ENCODE assay signal across 8 cellular contexts in genomic region chr14:105527381-105528196, GRCh38. TPM values are rescaled to one million over a fixed set of nuclear protein-coding genes. Genes with fewer than 3 reads are reported as not detected.
DNase-seq lines count a peak whose midpoint lies in the region; ATAC-seq, FAIRE-seq and TF ChIP-seq lines count a peak whose summit lies in the region.

No MANE protein-coding gene starts in this region.

- peak overlapping the region; percentile 77 for H3K27ac Mint-ChIP-seq in activated CD4-positive, alpha-beta T cell treated with anti-CD3 and anti-CD28 coated beads, Interleukin-2, amount 10 ng/mL, durations not matched to agents 24 days and 14 days

- H3K4me3 ChIP-seq in astrocyte of the spinal cord (ENCODE audit: low read depth, low read length), result peak overlapping the region; percentile 42
- H3K4me3 ChIP-seq in HepG2 (replicated peaks in 1 of 3; ENCODE audit: insufficient read depth in 1 of 3, low read depth in 2 of 3, low read length in 3 of 3), result peak overlapping the region; percentile 79 to 89 (median 80)
- H3K4me3 ChIP-seq in tibial nerve, result peak overlapping the region; percentile 47 to 77 (median 55)

- no peak for TF ChIP-seq POLR2A in HepG2 (IDR thresholded peaks at IDR 0.05; ENCODE audit: insufficient read depth in 1 of 2, low read depth in 2 of 2, low read length in 2 of 2)
- TF ChIP-seq POLR2A in tibial nerve (IDR thresholded peaks at IDR 0.05), result no peak

- peak overlapping the region; percentile 85 for H3K4me2 ChIP-seq in HepG2 (ENCODE audit: low read depth, low read length)

- peak overlapping the region; percentile 51 for H3K27ac ChIP-seq in HepG2 (ENCODE audit: extremely low read length, insufficient read depth, low read length)
- peak overlapping the region; percentile 6 to 88 (median 74) for H3K27ac ChIP-seq in tibial nerve

- peaks cover 26% of the 10 kb centered on the region for H3K27me3 Mint-ChIP-seq in activated CD4-positive, alpha-beta T cell treated with anti-CD3 and anti-CD28 coated beads, Interleukin-2, amount 10 ng/mL, durations not matched to agents 24 days and 14 days

- peak; percentile 22 for ATAC-seq in HepG2
- no peak for ATAC-seq in GM18498 (IDR thresholded peaks at IDR 0.05; ENCODE audit: unreplicated experiment)

- FAIRE-seq in HepG2 (lab: Jason Lieb, UNC), result no peak

- TF ChIP-seq EP300 in HepG2 (IDR thresholded peaks at IDR 0.05; ENCODE audit: low read depth in 2 of 2, low read length in 2 of 2), result no peak
- no peak for TF ChIP-seq EP300 in HepG2 (CRISPR knock-in tag; IDR thresholded peaks at IDR 0.05; ENCODE audit: borderline replicate concordance)
- TF ChIP-seq EP300 in tibial nerve (IDR thresholded peaks at IDR 0.05), result no peak

- intact Hi-C loops in activated CD4-positive, alpha-beta T cell treated with anti-CD3 and anti-CD28 coated beads, Interleukin-2, amount 10 ng/mL, durations not matched to agents 24 days and 14 days (cut with micrococcal nuclease), result loop anchor here (2.0 to 10.0 kb wide), 3 partner anchors 37 to 157 kb away; partner anchors contain the start of genes CRIP2 and TEDC1
- intact Hi-C loops in HepG2 (cut with micrococcal nuclease; ENCODE audit: unreplicated experiment), result loop anchor here (2.0 kb wide), 1 partner anchor 47 kb away; no protein-coding TSS in a partner anchor

- H2AFZ ChIP-seq in HepG2 (ENCODE audit: low read length), result no peak overlapping the region

- H3K4me1 ChIP-seq in HepG2 (ENCODE audit: insufficient read depth, low read length) (peaks cover 36% of the 10 kb centered on the region), tibial nerve (peaks cover 0 to 31% (median 25%) of the 10 kb centered on the region in 4 donors)

- peaks cover 5% of the 10 kb centered on the region for H3K36me3 Mint-ChIP-seq in activated CD4-positive, alpha-beta T cell treated with anti-CD3 and anti-CD28 coated beads, Interleukin-2, amount 10 ng/mL, durations not matched to agents 24 days and 14 days (ENCODE audit: low read depth)

- TF ChIP-seq CTCF in astrocyte of the spinal cord (IDR thresholded peaks at IDR 0.05; ENCODE audit: low read depth, low read length) (no peak), HepG2 (CRISPR knock-in tag; IDR thresholded peaks at IDR 0.05) (no peak), tibial nerve (IDR thresholded peaks at IDR 0.05) (no peak)

- H3K79me2 ChIP-seq in HepG2 (ENCODE audit: insufficient read depth, low read length), result no peaks in the 10 kb centered on the region

- H3K27me3 ChIP-seq in HepG2 (ENCODE audit: control insufficient read depth in 1 of 2, insufficient read depth in 2 of 2, low read length in 2 of 2), result peaks cover 0 to 15% of the 10 kb centered on the region in 2 experiments; a peak in 2 of 5 replicates
- H3K27me3 ChIP-seq in tibial nerve, result peaks cover 0 to 9% of the 10 kb centered on the region in 2 donors

- H4K20me1 ChIP-seq in HepG2 (ENCODE audit: insufficient read depth, low read length), result no peaks in the 10 kb centered on the region

- H3K9me3 ChIP-seq in HepG2 (ENCODE audit: low read length), result no peaks in the 10 kb centered on the region
- H3K9me3 ChIP-seq in tibial nerve, result no peaks in the 10 kb centered on the region

- no peaks in the 10 kb centered on the region for H3K9me3 Mint-ChIP-seq in activated CD4-positive, alpha-beta T cell treated with anti-CD3 and anti-CD28 coated beads, Interleukin-2, amount 10 ng/mL, durations not matched to agents 24 days and 14 days

- in situ Hi-C loops in astrocyte of the spinal cord (cut with HindIII; ENCODE audit: low sequenced_read_pairs), result no loop called here
- in situ Hi-C loops in HepG2 (cut with HindIII; ENCODE audit: extremely low pct_ligation_motif_present, low pct_unique_long_range_greater_than_20kb), result loop anchor here (5.0 kb wide), 2 partner anchors 40 to 105 kb away; partner anchors contain the start of gene CRIP1

- peaks cover 12% of the 10 kb centered on the region for H3K4me1 Mint-ChIP-seq in activated CD4-positive, alpha-beta T cell treated with anti-CD3 and anti-CD28 coated beads, Interleukin-2, amount 10 ng/mL, durations not matched to agents 24 days and 14 days

- H3K4me3 Mint-ChIP-seq in activated CD4-positive, alpha-beta T cell treated with anti-CD3 and anti-CD28 coated beads, Interleukin-2, amount 10 ng/mL, durations not matched to agents 24 days and 14 days, result peak overlapping the region; percentile 84

- no peak for DNase-seq in activated CD4-positive, alpha-beta T cell treated with anti-CD3 and anti-CD28 coated beads, Interleukin-2, amount 10 ng/mL, durations not matched to agents 24 days and 14 days
- DNase-seq in activated CD4-positive, alpha-beta T cell treated with anti-CD3 and anti-CD28 coated beads for 1 hour, result no peak
- no peak for DNase-seq in astrocyte of the spinal cord (ENCODE audit: low read depth, low spot score)
- DNase-seq in HepG2 (ENCODE audit: low spot score), result no peak
- no peak for DNase-seq in tibial nerve (ENCODE audit: low spot score in 2 of 2)
- no peak for DNase-seq in NCI-H2029 (lab: John Stamatoyannopoulos, UW)
- DNase-seq in AML-193 (lab: John Stamatoyannopoulos, UW), result no peak

- POLR2A ChIA-PET in HepG2 (lab: Yijun Ruan, JAX), result interaction anchor here (1.0 to 1.7 kb wide), 5 partner anchors 28 to 46 kb away, joined by 3 to 10 read pairs (median 7); no protein-coding TSS in a partner anchor

- 0 out of 5 replicates have a peak, but pooled peaks cover 0 to 6% of the 10 kb centered on the region in 2 experiments for H3K36me3 ChIP-seq in HepG2 (replicated peaks in 1 of 2; ENCODE audit: control insufficient read depth in 1 of 2, insufficient read depth in 2 of 2, low read length in 2 of 2)
- H3K36me3 ChIP-seq in tibial nerve, result peaks cover 0 to 33% (median 0%) of the 10 kb centered on the region in 3 donors

- 8% methylated on average over 19 of the region's 44 CpGs for WGBS in HepG2 (ENCODE audit: low lambda C conversion rate)
- 13 to 15% methylated on average over 22 to 30 of the region's 44 CpGs for WGBS in tibial nerve, 2 donors

- CTCF ChIA-PET in HepG2 (lab: Yijun Ruan, JAX; ENCODE audit: low intra/inter-chr PET ratio, low total read pairs), result interaction anchor here (1.1 to 4.1 kb wide), 3 partner anchors 37 to 79 kb away, joined by 3 to 15 read pairs (median 10); partner anchors contain the start of gene TEDC1

- TF ChIP-seq RAD21 in HepG2 (CRISPR knock-in tag; IDR thresholded peaks at IDR 0.05), result no peak

- TSS peak; percentile 38 for BruUV-seq in HepG2 (replicated peaks; lab: Mats Ljungman, UMichigan)

- peak overlapping the region; percentile 76 for H3K9ac ChIP-seq in HepG2 (ENCODE audit: insufficient read depth, low read depth, low read length)

RNA-seq across cellular contexts. Expression of gene TMEM121, which starts 1.2 kb away (rescaled TPM):
- total RNA-seq in activated CD4-positive, alpha-beta T cell treated with anti-CD3 and anti-CD28 coated beads, Interleukin-2, amount 10 ng/mL, durations not matched to agents 24 days and 14 days, result 9.1 and 10.3 TPM in 2 replicates
- total RNA-seq in HepG2 (2016; rRNA removed; fragmentation: Illumina TruSeq; extraction: Trizol) (10.8 and 19.0 TPM in 2 replicates), tibial nerve (10 to 100 TPM; 15.1 to 28.2 (median 20.1) TPM)
- total RNA-seq in HepG2 (2016; cell fraction: cytosol; rRNA removed; fragmentation: Illumina TruSeq; extraction: Trizol; ENCODE audit: low read depth), result 11.9 and 15.2 TPM in 2 replicates
- 12.1 and 17.9 TPM in 2 replicates for total RNA-seq in HepG2 (2016; cell fraction: insoluble cytoplasmic fraction; rRNA removed; fragmentation: Illumina TruSeq; extraction: Trizol)
- 21.1 and 26.4 TPM in 2 replicates for total RNA-seq in HepG2 (2016; cell fraction: membrane; rRNA removed; fragmentation: Illumina TruSeq; extraction: Trizol)
- total RNA-seq in HepG2 (2016; cell fraction: nucleus; rRNA removed; fragmentation: Illumina TruSeq; extraction: Trizol), result 8.8 and 9.1 TPM in 2 replicates
- 6.6 and 10.9 TPM in 2 replicates for polyA plus RNA-seq in HepG2 (2011; rRNA removed)
- 11.8 and 25.5 TPM in 2 replicates for polyA plus RNA-seq in HepG2 (2011; cell fraction: cytosol; rRNA removed)
- polyA plus RNA-seq in HepG2 (2011; cell fraction: nucleus; rRNA removed), result 16.5 and 16.6 TPM in 2 replicates
- 4.0 and 4.3 TPM in 2 replicates for polyA plus RNA-seq in HepG2 (2012)
- polyA plus RNA-seq in HepG2 (2016; cell fraction: cytosol; fragmentation: Illumina TruSeq; extraction: Trizol; ENCODE audit: low read depth), result 8.8 and 9.5 TPM in 2 replicates
- 8.7 and 9.4 TPM in 2 replicates for polyA plus RNA-seq in HepG2 (2016; cell fraction: insoluble cytoplasmic fraction; fragmentation: Illumina TruSeq; extraction: Trizol; ENCODE audit: low read depth)
- polyA plus RNA-seq in HepG2 (2016; cell fraction: membrane; fragmentation: Illumina TruSeq; extraction: Trizol; ENCODE audit: low read depth), result 13.5 TPM in 2 replicates
- 12.3 and 13.5 TPM in 2 replicates for polyA plus RNA-seq in HepG2 (2016; cell fraction: nucleus; fragmentation: Illumina TruSeq; extraction: Trizol; ENCODE audit: insufficient read depth, low read depth)
- 0.82 and 39.5 TPM in 2 replicates for polyA minus RNA-seq in HepG2 (2011; rRNA and poly(A)+ RNA removed; ENCODE audit: low replicate concordance)
- 12.8 and 13.8 TPM in 2 replicates for polyA minus RNA-seq in HepG2 (2011; cell fraction: cytosol; rRNA and poly(A)+ RNA removed)
- polyA minus RNA-seq in HepG2 (2011; cell fraction: nucleus; rRNA and poly(A)+ RNA removed), result 4.1 and 4.5 TPM in 2 replicates

RNA-seq across cellular contexts. Expression of gene TEDC1, which starts 36.5 kb away (rescaled TPM):
- total RNA-seq in activated CD4-positive, alpha-beta T cell treated with anti-CD3 and anti-CD28 coated beads, Interleukin-2, amount 10 ng/mL, durations not matched to agents 24 days and 14 days, result 41.4 and 43.3 TPM in 2 replicates
- total RNA-seq in HepG2 (2016; rRNA removed; fragmentation: Illumina TruSeq; extraction: Trizol), result 20.7 and 27.4 TPM in 2 replicates
- 9.2 and 10.3 TPM in 2 replicates for total RNA-seq in HepG2 (2016; cell fraction: cytosol; rRNA removed; fragmentation: Illumina TruSeq; extraction: Trizol; ENCODE audit: low read depth)
- 21.2 and 28.4 TPM in 2 replicates for total RNA-seq in HepG2 (2016; cell fraction: insoluble cytoplasmic fraction; rRNA removed; fragmentation: Illumina TruSeq; extraction: Trizol)
- 12.9 and 13.8 TPM in 2 replicates for total RNA-seq in HepG2 (2016; cell fraction: membrane; rRNA removed; fragmentation: Illumina TruSeq; extraction: Trizol)
- 15.9 and 16.8 TPM in 2 replicates for total RNA-seq in HepG2 (2016; cell fraction: nucleus; rRNA removed; fragmentation: Illumina TruSeq; extraction: Trizol)
- 5.7 and 7.3 TPM in 2 replicates for polyA plus RNA-seq in HepG2 (2011; rRNA removed)
- 4.1 and 10.9 TPM in 2 replicates for polyA plus RNA-seq in HepG2 (2011; cell fraction: cytosol; rRNA removed)
- 20.8 and 27.4 TPM in 2 replicates for polyA plus RNA-seq in HepG2 (2011; cell fraction: nucleus; rRNA removed)
- polyA plus RNA-seq in HepG2 (2012), result 4.5 and 5.0 TPM in 2 replicates
- polyA plus RNA-seq in HepG2 (2016; cell fraction: cytosol; fragmentation: Illumina TruSeq; extraction: Trizol; ENCODE audit: low read depth), result 5.8 and 6.5 TPM in 2 replicates
- 20.9 and 21.6 TPM in 2 replicates for polyA plus RNA-seq in HepG2 (2016; cell fraction: insoluble cytoplasmic fraction; fragmentation: Illumina TruSeq; extraction: Trizol; ENCODE audit: low read depth)
- polyA plus RNA-seq in HepG2 (2016; cell fraction: membrane; fragmentation: Illumina TruSeq; extraction: Trizol; ENCODE audit: low read depth), result 9.6 and 10.0 TPM in 2 replicates
- 36.1 and 37.5 TPM in 2 replicates for polyA plus RNA-seq in HepG2 (2016; cell fraction: nucleus; fragmentation: Illumina TruSeq; extraction: Trizol; ENCODE audit: insufficient read depth, low read depth)
- polyA minus RNA-seq in HepG2 (2011; rRNA and poly(A)+ RNA removed; ENCODE audit: low replicate concordance), result 12.1 and 23.1 TPM in 2 replicates
- 2.8 and 5.5 TPM in 2 replicates for polyA minus RNA-seq in HepG2 (2011; cell fraction: cytosol; rRNA and poly(A)+ RNA removed)
- 7.3 and 9.0 TPM in 2 replicates for polyA minus RNA-seq in HepG2 (2011; cell fraction: nucleus; rRNA and poly(A)+ RNA removed)
- total RNA-seq in tibial nerve, result 10 to 100 TPM in 3 of 4 donors, 1 to 10 TPM in 1; 5.5 to 20.4 (median 14.2) TPM

RNA-seq across cellular contexts. Expression of gene CRIP1, which starts 40.9 kb away (rescaled TPM):
- 99.3 and 110 TPM in 2 replicates for total RNA-seq in activated CD4-positive, alpha-beta T cell treated with anti-CD3 and anti-CD28 coated beads, Interleukin-2, amount 10 ng/mL, durations not matched to agents 24 days and 14 days
- 53.9 and 59.7 TPM in 2 replicates for total RNA-seq in HepG2 (2016; rRNA removed; fragmentation: Illumina TruSeq; extraction: Trizol)
- total RNA-seq in HepG2 (2016; cell fraction: cytosol; rRNA removed; fragmentation: Illumina TruSeq; extraction: Trizol; ENCODE audit: low read depth), result 18.2 and 27.4 TPM in 2 replicates
- 53.1 and 55.2 TPM in 2 replicates for total RNA-seq in HepG2 (2016; cell fraction: insoluble cytoplasmic fraction; rRNA removed; fragmentation: Illumina TruSeq; extraction: Trizol)
- total RNA-seq in HepG2 (2016; cell fraction: membrane; rRNA removed; fragmentation: Illumina TruSeq; extraction: Trizol), result 23.1 and 27.8 TPM in 2 replicates
- total RNA-seq in HepG2 (2016; cell fraction: nucleus; rRNA removed; fragmentation: Illumina TruSeq; extraction: Trizol), result 25.3 and 26.5 TPM in 2 replicates
- polyA plus RNA-seq in HepG2 (2011; rRNA removed), result 59.5 and 62.2 TPM in 2 replicates
- polyA plus RNA-seq in HepG2 (2011; cell fraction: cytosol; rRNA removed), result 27.8 and 82.6 TPM in 2 replicates
- 47.3 and 55.5 TPM in 2 replicates for polyA plus RNA-seq in HepG2 (2011; cell fraction: nucleus; rRNA removed)
- 46.4 and 49.2 TPM in 2 replicates for polyA plus RNA-seq in HepG2 (2012)
- polyA plus RNA-seq in HepG2 (2016; cell fraction: cytosol; fragmentation: Illumina TruSeq; extraction: Trizol; ENCODE audit: low read depth), result 85.4 and 115 TPM in 2 replicates
- 142 and 159 TPM in 2 replicates for polyA plus RNA-seq in HepG2 (2016; cell fraction: insoluble cytoplasmic fraction; fragmentation: Illumina TruSeq; extraction: Trizol; ENCODE audit: low read depth)
- 67.3 and 82.2 TPM in 2 replicates for polyA plus RNA-seq in HepG2 (2016; cell fraction: membrane; fragmentation: Illumina TruSeq; extraction: Trizol; ENCODE audit: low read depth)
- polyA plus RNA-seq in HepG2 (2016; cell fraction: nucleus; fragmentation: Illumina TruSeq; extraction: Trizol; ENCODE audit: insufficient read depth, low read depth), result 136 and 137 TPM in 2 replicates
- 24.8 and 136 TPM in 2 replicates for polyA minus RNA-seq in HepG2 (2011; rRNA and poly(A)+ RNA removed; ENCODE audit: low replicate concordance)
- 20.6 and 28.4 TPM in 2 replicates for polyA minus RNA-seq in HepG2 (2011; cell fraction: cytosol; rRNA and poly(A)+ RNA removed)
- 4.7 and 11.8 TPM in 2 replicates for polyA minus RNA-seq in HepG2 (2011; cell fraction: nucleus; rRNA and poly(A)+ RNA removed)
- total RNA-seq in tibial nerve, result 10 to 100 TPM; 26.4 to 77.8 (median 33.5) TPM

RNA-seq across cellular contexts. Expression of gene CRIP2, which starts 53.0 kb away (rescaled TPM):
- total RNA-seq in activated CD4-positive, alpha-beta T cell treated with anti-CD3 and anti-CD28 coated beads, Interleukin-2, amount 10 ng/mL, durations not matched to agents 24 days and 14 days, result 0.37 and 0.43 TPM in 2 replicates
- 32.1 and 37.9 TPM in 2 replicates for total RNA-seq in HepG2 (2016; rRNA removed; fragmentation: Illumina TruSeq; extraction: Trizol)
- total RNA-seq in HepG2 (2016; cell fraction: cytosol; rRNA removed; fragmentation: Illumina TruSeq; extraction: Trizol; ENCODE audit: low read depth), result 22.2 and 30.3 TPM in 2 replicates
- total RNA-seq in HepG2 (2016; cell fraction: insoluble cytoplasmic fraction; rRNA removed; fragmentation: Illumina TruSeq; extraction: Trizol), result 29.1 and 37.9 TPM in 2 replicates
- total RNA-seq in HepG2 (2016; cell fraction: membrane; rRNA removed; fragmentation: Illumina TruSeq; extraction: Trizol), result 30.8 and 36.2 TPM in 2 replicates
- total RNA-seq in HepG2 (2016; cell fraction: nucleus; rRNA removed; fragmentation: Illumina TruSeq; extraction: Trizol), result 14.7 and 15.4 TPM in 2 replicates
- 18.0 and 31.6 TPM in 2 replicates for polyA plus RNA-seq in HepG2 (2011; rRNA removed)
- 18.1 and 57.4 TPM in 2 replicates for polyA plus RNA-seq in HepG2 (2011; cell fraction: cytosol; rRNA removed)
- polyA plus RNA-seq in HepG2 (2011; cell fraction: nucleus; rRNA removed), result 37.9 and 74.0 TPM in 2 replicates
- 3.6 and 7.4 TPM in 2 replicates for polyA plus RNA-seq in HepG2 (2012)
- polyA plus RNA-seq in HepG2 (2016; cell fraction: cytosol; fragmentation: Illumina TruSeq; extraction: Trizol; ENCODE audit: low read depth), result 34.0 and 41.4 TPM in 2 replicates
- polyA plus RNA-seq in HepG2 (2016; cell fraction: insoluble cytoplasmic fraction; fragmentation: Illumina TruSeq; extraction: Trizol; ENCODE audit: low read depth), result 44.2 and 51.5 TPM in 2 replicates
- 41.2 and 43.7 TPM in 2 replicates for polyA plus RNA-seq in HepG2 (2016; cell fraction: membrane; fragmentation: Illumina TruSeq; extraction: Trizol; ENCODE audit: low read depth)
- 39.7 and 41.0 TPM in 2 replicates for polyA plus RNA-seq in HepG2 (2016; cell fraction: nucleus; fragmentation: Illumina TruSeq; extraction: Trizol; ENCODE audit: insufficient read depth, low read depth)
- polyA minus RNA-seq in HepG2 (2011; rRNA and poly(A)+ RNA removed; ENCODE audit: low replicate concordance), result 21.4 and 23.6 TPM in 2 replicates
- polyA minus RNA-seq in HepG2 (2011; cell fraction: cytosol; rRNA and poly(A)+ RNA removed), result 8.4 and 15.7 TPM in 2 replicates
- polyA minus RNA-seq in HepG2 (2011; cell fraction: nucleus; rRNA and poly(A)+ RNA removed), result 2.2 and 7.5 TPM in 2 replicates
- total RNA-seq in tibial nerve, result 100 to 1,000 TPM; 161 to 268 (median 208) TPM
